Comparison of ENCODE assay signal across 8 cellular contexts in genomic region chr2:31170071-31170698, GRCh38. TPM values are rescaled to one million over a fixed set of nuclear protein-coding genes. Genes with fewer than 3 reads are reported as not detected.
DNase-seq lines count a peak whose midpoint lies in the region; ATAC-seq and TF ChIP-seq lines count a peak whose summit lies in the region.

No MANE protein-coding gene starts in this region.

- H3K9me3 ChIP-seq in adrenal gland (replicated peaks in 1 of 3), result no peaks in the 10 kb centered on the region

- no peak overlapping the region for H3K4me3 ChIP-seq in LNCaP clone FGC (ENCODE audit: low read depth, low read length)
- no peak overlapping the region for H3K4me3 ChIP-seq in adrenal gland

- ATAC-seq in GM21529 (IDR thresholded peaks at IDR 0.05; ENCODE audit: unreplicated experiment) (peak; percentile 87), left cardiac atrium (peak; percentile 82 to 83)

- peak; percentile 96 for TF ChIP-seq CTCF in LNCaP clone FGC (IDR thresholded peaks at IDR 0.05; ENCODE audit: control insufficient read depth, extremely low read depth, insufficient read depth)
- TF ChIP-seq CTCF in adrenal gland (IDR thresholded peaks at IDR 0.05), result peak; percentile 83 to 95 (median 90)

- no peaks in the 10 kb centered on the region for H3K4me1 ChIP-seq in adrenal gland (replicated peaks in 1 of 2)

- in situ Hi-C loops in SK-MEL-5 (cut with HindIII; ENCODE audit: low pct_unique_long_range_greater_than_20kb, low sequenced_read_pairs), result no loop called here

- no peak for TF ChIP-seq POLR2A in adrenal gland (IDR thresholded peaks at IDR 0.05)

- no peak overlapping the region for H3K27ac ChIP-seq in adrenal gland

- intact Hi-C loops in adrenal gland (cut with DNase I) (loop anchor here (5.0 to 10.0 kb wide), 2 partner anchors 165 to 458 kb away; no protein-coding TSS in a partner anchor), left cardiac atrium (cut with DNase I) (loop anchor here in 1 of 2 donors (2.0 kb wide), 2 partner anchors 163 to 455 kb away; no protein-coding TSS in a partner anchor)

- 0 to 2% (median 0%) methylated on average over 4 of the region's 4 CpGs for WGBS in adrenal gland, 4 donors

- no peaks in the 10 kb centered on the region for H3K27me3 ChIP-seq in adrenal gland

- H3K36me3 ChIP-seq in adrenal gland (replicated peaks in 1 of 2), result no peaks in the 10 kb centered on the region

- DNase-seq in D341Med (ENCODE audit: low spot score) (peak; percentile 75), LNCaP clone FGC (ENCODE audit: low read depth) (peak; percentile 26), SK-MEL-5 (ENCODE audit: low read depth, low spot score) (peak; percentile 84), adrenal gland (peak; percentile 55 to 84 (median 67)), left cardiac atrium (peak; percentile 52), pulmonary artery endothelial cell (ENCODE audit: low read depth, low spot score) (peak; percentile 17), KG1 (lab: John Stamatoyannopoulos, UW) (no peak)

RNA-seq across cellular contexts. Expression of gene GALNT14, which starts 31.9 kb away (rescaled TPM):
- total RNA-seq in SK-MEL-5 (2014; rRNA removed; shearing (Covaris generic)), result 4.8 and 5.9 TPM in 2 replicates
- 14.4 and 16.5 TPM in 2 replicates for polyA plus RNA-seq in SK-MEL-5 (2015; cell fraction: cytosol; rRNA removed)
- 3.0 and 5.4 TPM in 2 replicates for polyA plus RNA-seq in SK-MEL-5 (2015; cell fraction: nucleus; rRNA removed)
- total RNA-seq in adrenal gland, result 1 to 10 TPM in 3 of 8 donors, under 1 TPM in 3, not detected in 2; 0.39 to 8.9 (median 1.3) TPM
- polyA plus RNA-seq in adrenal gland, result 1 to 10 TPM; 1.6 to 3.5 (median 2.6) TPM
- under 1 TPM; 0.53 to 0.76 TPM for total RNA-seq in left cardiac atrium
- total RNA-seq in pulmonary artery endothelial cell, result not detected in 2 replicates

RNA-seq across cellular contexts. Expression of gene CAPN14, which starts 47.1 kb away (rescaled TPM):
- 0.24 and 0.42 TPM in 2 replicates for total RNA-seq in SK-MEL-5 (2014; rRNA removed; shearing (Covaris generic))
- 0.15 and 0.62 TPM in 2 replicates for polyA plus RNA-seq in SK-MEL-5 (2015; cell fraction: cytosol; rRNA removed)
- 0.69 and 1.4 TPM in 2 replicates for polyA plus RNA-seq in SK-MEL-5 (2015; cell fraction: nucleus; rRNA removed)
- under 1 TPM in 4 of 8 donors, not detected in 4; 0.10 to 0.28 (median 0.11) TPM for total RNA-seq in adrenal gland
- under 1 TPM in 2 of 3 donors, not detected in 1; 0.10 to 0.16 TPM for polyA plus RNA-seq in adrenal gland
- under 1 TPM; 0.12 to 0.26 TPM for total RNA-seq in left cardiac atrium
- 0.07 TPM in 1 of 2 replicates, not detected in the other for total RNA-seq in pulmonary artery endothelial cell
